Comparison of ENCODE assay signal across 1 cellular context in the genomic region with DNA sequence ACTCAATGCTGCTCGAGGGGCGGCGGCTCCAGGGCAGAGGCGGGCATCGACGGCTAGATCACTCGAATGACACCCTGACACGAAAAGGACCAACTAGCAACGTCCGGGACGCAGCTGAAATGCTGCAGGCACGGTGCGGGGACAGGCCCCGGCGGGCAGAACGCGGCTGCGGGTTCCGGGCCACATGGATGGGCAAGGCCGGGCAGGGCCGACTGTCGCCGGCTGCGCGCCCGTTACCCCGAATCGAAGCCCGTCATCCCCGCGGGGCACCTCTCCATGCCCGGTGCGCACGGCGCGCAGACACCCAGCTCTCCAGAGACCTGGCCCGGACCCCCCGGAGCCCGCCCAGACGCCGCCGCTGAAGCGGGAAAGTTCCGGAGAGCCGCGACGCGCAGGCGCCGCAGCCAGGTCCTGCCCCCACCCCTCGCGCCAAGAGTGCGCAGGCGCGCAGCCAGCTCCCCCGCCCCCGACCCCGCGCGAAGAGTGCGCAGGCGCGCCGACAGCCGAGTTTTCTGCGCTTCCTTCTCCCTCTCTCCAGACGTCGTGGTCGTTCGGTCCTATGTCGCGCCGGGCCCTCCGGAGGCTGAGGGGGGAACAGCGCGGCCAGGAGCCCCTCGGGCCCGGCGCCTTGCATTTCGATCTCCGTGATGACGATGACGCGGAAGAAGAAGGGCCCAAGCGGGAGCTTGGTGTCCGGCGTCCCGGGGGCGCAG.
TF ChIP-seq lines count a peak whose summit lies in the region.

A gene with protein sequence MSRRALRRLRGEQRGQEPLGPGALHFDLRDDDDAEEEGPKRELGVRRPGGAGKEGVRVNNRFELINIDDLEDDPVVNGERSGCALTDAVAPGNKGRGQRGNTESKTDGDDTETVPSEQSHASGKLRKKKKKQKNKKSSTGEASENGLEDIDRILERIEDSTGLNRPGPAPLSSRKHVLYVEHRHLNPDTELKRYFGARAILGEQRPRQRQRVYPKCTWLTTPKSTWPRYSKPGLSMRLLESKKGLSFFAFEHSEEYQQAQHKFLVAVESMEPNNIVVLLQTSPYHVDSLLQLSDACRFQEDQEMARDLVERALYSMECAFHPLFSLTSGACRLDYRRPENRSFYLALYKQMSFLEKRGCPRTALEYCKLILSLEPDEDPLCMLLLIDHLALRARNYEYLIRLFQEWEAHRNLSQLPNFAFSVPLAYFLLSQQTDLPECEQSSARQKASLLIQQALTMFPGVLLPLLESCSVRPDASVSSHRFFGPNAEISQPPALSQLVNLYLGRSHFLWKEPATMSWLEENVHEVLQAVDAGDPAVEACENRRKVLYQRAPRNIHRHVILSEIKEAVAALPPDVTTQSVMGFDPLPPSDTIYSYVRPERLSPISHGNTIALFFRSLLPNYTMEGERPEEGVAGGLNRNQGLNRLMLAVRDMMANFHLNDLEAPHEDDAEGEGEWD (plus strand): TSS at position 484 of the 713 bp plus-strand sequence. CDS start 76 bp downstream, at position 560.

TF ChIP-seq in K562, 482 proteins besides CTCF, POLR2A, EP300 and RAD21 (continued from another document and continues in another):
- peak; percentile 74 for TF ChIP-seq REST (CRISPR knock-in tag; IDR thresholded peaks at IDR 0.05; ENCODE audit: low read depth)
- TF ChIP-seq, protein P1, sequence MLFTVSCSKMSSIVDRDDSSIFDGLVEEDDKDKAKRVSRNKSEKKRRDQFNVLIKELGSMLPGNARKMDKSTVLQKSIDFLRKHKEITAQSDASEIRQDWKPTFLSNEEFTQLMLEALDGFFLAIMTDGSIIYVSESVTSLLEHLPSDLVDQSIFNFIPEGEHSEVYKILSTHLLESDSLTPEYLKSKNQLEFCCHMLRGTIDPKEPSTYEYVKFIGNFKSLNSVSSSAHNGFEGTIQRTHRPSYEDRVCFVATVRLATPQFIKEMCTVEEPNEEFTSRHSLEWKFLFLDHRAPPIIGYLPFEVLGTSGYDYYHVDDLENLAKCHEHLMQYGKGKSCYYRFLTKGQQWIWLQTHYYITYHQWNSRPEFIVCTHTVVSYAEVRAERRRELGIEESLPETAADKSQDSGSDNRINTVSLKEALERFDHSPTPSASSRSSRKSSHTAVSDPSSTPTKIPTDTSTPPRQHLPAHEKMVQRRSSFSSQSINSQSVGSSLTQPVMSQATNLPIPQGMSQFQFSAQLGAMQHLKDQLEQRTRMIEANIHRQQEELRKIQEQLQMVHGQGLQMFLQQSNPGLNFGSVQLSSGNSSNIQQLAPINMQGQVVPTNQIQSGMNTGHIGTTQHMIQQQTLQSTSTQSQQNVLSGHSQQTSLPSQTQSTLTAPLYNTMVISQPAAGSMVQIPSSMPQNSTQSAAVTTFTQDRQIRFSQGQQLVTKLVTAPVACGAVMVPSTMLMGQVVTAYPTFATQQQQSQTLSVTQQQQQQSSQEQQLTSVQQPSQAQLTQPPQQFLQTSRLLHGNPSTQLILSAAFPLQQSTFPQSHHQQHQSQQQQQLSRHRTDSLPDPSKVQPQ (CRISPR knock-in tag; IDR thresholded peaks at IDR 0.05; ENCODE audit: borderline replicate concordance): no peak
- TF ChIP-seq TAF9B (IDR thresholded peaks at IDR 0.05; ENCODE audit: partially characterized antibody): peak; percentile 45
- TF ChIP-seq LCOR (CRISPR knock-in tag; IDR thresholded peaks at IDR 0.05): no peak
- TF ChIP-seq THAP12 (CRISPR knock-in tag; IDR thresholded peaks at IDR 0.05): peak; percentile 71; the same call in 1 of the 2 replicates
- TF ChIP-seq, protein P2, sequence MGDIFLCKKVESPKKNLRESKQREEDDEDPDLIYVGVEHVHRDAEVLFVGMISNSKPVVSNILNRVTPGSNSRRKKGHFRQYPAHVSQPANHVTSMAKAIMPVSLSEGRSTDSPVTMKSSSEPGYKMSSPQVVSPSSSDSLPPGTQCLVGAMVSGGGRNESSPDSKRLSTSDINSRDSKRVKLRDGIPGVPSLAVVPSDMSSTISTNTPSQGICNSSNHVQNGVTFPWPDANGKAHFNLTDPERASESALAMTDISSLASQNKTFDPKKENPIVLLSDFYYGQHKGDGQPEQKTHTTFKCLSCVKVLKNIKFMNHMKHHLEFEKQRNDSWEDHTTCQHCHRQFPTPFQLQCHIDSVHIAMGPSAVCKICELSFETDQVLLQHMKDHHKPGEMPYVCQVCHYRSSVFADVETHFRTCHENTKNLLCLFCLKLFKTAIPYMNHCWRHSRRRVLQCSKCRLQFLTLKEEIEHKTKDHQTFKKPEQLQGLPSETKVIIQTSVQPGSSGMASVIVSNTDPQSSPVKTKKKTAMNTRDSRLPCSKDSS (IDR thresholded peaks at IDR 0.05; ENCODE audit: low read depth, partially characterized antibody): no peak
- TF ChIP-seq HNRNPH1 (optimal IDR thresholded peaks at IDR 0.05; ENCODE audit: low read depth, low read length): no peak
- no peak for TF ChIP-seq ZNF224 (CRISPR knock-in tag; IDR thresholded peaks at IDR 0.05)
- 0 out of 2 replicates have a peak, but pooled peaks have one; percentile 18 for TF ChIP-seq POLR2AphosphoS2 (IDR thresholded peaks at IDR 0.05; ENCODE audit: low read length)
- TF ChIP-seq, protein P3, sequence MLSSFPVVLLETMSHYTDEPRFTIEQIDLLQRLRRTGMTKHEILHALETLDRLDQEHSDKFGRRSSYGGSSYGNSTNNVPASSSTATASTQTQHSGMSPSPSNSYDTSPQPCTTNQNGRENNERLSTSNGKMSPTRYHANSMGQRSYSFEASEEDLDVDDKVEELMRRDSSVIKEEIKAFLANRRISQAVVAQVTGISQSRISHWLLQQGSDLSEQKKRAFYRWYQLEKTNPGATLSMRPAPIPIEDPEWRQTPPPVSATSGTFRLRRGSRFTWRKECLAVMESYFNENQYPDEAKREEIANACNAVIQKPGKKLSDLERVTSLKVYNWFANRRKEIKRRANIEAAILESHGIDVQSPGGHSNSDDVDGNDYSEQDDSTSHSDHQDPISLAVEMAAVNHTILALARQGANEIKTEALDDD (IDR thresholded peaks at IDR 0.05): no peak
- no peak for TF ChIP-seq ESRRA (IDR thresholded peaks at IDR 0.05; ENCODE audit: borderline replicate concordance, low read depth)
- TF ChIP-seq RBM15 (IDR thresholded peaks at IDR 0.05; ENCODE audit: insufficient read depth, low read length): no peak
- TF ChIP-seq ZNF764 (CRISPR knock-in tag; IDR thresholded peaks at IDR 0.05; ENCODE audit: low read depth): no peak
- TF ChIP-seq PYGO2 (tag; IDR thresholded peaks at IDR 0.05): no peak
- TF ChIP-seq BRCA1 (IDR thresholded peaks at IDR 0.05): no peak
- TF ChIP-seq BRCA1 (CRISPR knock-in tag; IDR thresholded peaks at IDR 0.05): no peak
- TF ChIP-seq, protein P4, sequence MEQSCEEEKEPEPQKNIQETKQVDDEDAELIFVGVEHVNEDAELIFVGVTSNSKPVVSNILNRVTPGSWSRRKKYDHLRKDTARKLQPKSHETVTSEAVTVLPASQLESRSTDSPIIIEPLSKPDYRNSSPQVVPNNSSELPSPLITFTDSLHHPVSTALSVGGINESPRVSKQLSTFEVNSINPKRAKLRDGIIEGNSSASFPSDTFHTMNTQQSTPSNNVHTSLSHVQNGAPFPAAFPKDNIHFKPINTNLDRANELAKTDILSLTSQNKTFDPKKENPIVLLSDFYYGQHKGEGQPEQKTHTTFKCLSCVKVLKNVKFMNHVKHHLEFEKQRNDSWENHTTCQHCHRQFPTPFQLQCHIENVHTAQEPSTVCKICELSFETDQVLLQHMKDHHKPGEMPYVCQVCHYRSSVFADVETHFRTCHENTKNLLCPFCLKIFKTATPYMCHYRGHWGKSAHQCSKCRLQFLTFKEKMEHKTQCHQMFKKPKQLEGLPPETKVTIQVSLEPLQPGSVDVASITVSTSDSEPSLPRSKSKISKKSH (CRISPR knock-in tag; IDR thresholded peaks at IDR 0.05): no peak
- TF ChIP-seq PHF20 (IDR thresholded peaks at IDR 0.05; ENCODE audit: partially characterized antibody): peak; percentile 72
- peak; percentile 80; the same call in 1 of the 2 replicates for TF ChIP-seq HDAC8 (tag; IDR thresholded peaks at IDR 0.05)
- TF ChIP-seq ZNF311 (CRISPR knock-in tag; IDR thresholded peaks at IDR 0.05): no peak
- peak; percentile 70; the same call in 1 of the 2 replicates for TF ChIP-seq ZZZ3 (IDR thresholded peaks at IDR 0.05)
- no peak for TF ChIP-seq MYBL2 (IDR thresholded peaks at IDR 0.05; ENCODE audit: low read depth)
- TF ChIP-seq MYBL2 (CRISPR knock-in tag; IDR thresholded peaks at IDR 0.05; ENCODE audit: borderline replicate concordance): no peak
- TF ChIP-seq PCBP2 (IDR thresholded peaks at IDR 0.05; ENCODE audit: low read depth, low read length, poor library complexity, severe bottlenecking): no peak
- no peak for TF ChIP-seq MAFK (IDR thresholded peaks at IDR 0.05; ENCODE audit: low read length)
- no peak for TF ChIP-seq MTA1 (IDR thresholded peaks at IDR 0.05; ENCODE audit: borderline replicate concordance)
- 0 out of 2 replicates have a peak, but pooled peaks have one; percentile 36 for TF ChIP-seq NFIC (IDR thresholded peaks at IDR 0.05)
- peak; percentile 53 for TF ChIP-seq TBP (optimal IDR thresholded peaks at IDR 0.05; ENCODE audit: low read depth, low read length)
- TF ChIP-seq MEIS2 (IDR thresholded peaks at IDR 0.05; ENCODE audit: partially characterized antibody): peak; percentile 51
- TF ChIP-seq PHF8 (IDR thresholded peaks at IDR 0.05; ENCODE audit: borderline replicate concordance, low read length): peak; percentile 95; the same call in 1 of the 2 replicates
- no peak for TF ChIP-seq ZFP36 (IDR thresholded peaks at IDR 0.05; ENCODE audit: low read depth, low read length, partially characterized antibody)
- TF ChIP-seq SMARCA5 (IDR thresholded peaks at IDR 0.05): no peak
- TF ChIP-seq NFRKB (IDR thresholded peaks at IDR 0.05; ENCODE audit: low read depth): peak; percentile 62; the same call in 1 of the 2 replicates
- TF ChIP-seq SMAD4 (CRISPR knock-in tag; conservative IDR thresholded peaks at IDR 0.05): peak; percentile 88; the same call in 1 of the 2 replicates
- no peak for TF ChIP-seq HDGF (IDR thresholded peaks at IDR 0.05)
- no peak for TF ChIP-seq MTF1 (CRISPR knock-in tag; IDR thresholded peaks at IDR 0.05; ENCODE audit: borderline replicate concordance)
- TF ChIP-seq RBM22 (IDR thresholded peaks at IDR 0.05; ENCODE audit: low read depth, low read length, poor library complexity, severe bottlenecking): peak; percentile 25
- TF ChIP-seq ZNF717 (CRISPR knock-in tag; IDR thresholded peaks at IDR 0.05): no peak
- 0 out of 2 replicates have a peak, but pooled peaks have one; percentile 75 for TF ChIP-seq KDM2B (CRISPR knock-in tag; IDR thresholded peaks at IDR 0.05)
- no peak for TF ChIP-seq ATF1 (CRISPR knock-in tag; IDR thresholded peaks at IDR 0.05)
- peak; percentile 66 for TF ChIP-seq ATF1 (tag; IDR thresholded peaks at IDR 0.05)
- no peak for TF ChIP-seq FOXA1 (IDR thresholded peaks at IDR 0.05; ENCODE audit: borderline replicate concordance)
- TF ChIP-seq RHOXF2B (CRISPR knock-in tag; conservative IDR thresholded peaks at IDR 0.05): no peak
- TF ChIP-seq PTTG1 (tag; IDR thresholded peaks at IDR 0.05; ENCODE audit: low read depth): no peak
- TF ChIP-seq ERF (CRISPR knock-in tag; IDR thresholded peaks at IDR 0.05): peak; percentile 91
- no peak for TF ChIP-seq ARID2 (IDR thresholded peaks at IDR 0.05)
- TF ChIP-seq IFI16 (CRISPR knock-in tag; IDR thresholded peaks at IDR 0.05): no peak
- peak in 1 of 2 experiments; percentile 9; a peak in 1 of 3 replicates for TF ChIP-seq CBX3 (IDR thresholded peaks at IDR 0.05; ENCODE audit: borderline replicate concordance in 1 of 2, low read length in 2 of 2)
- peak; percentile 59; the same call in 1 of the 2 replicates for TF ChIP-seq IRF1 (CRISPR knock-in tag; IDR thresholded peaks at IDR 0.05; ENCODE audit: borderline replicate concordance)
